ENCODE assay signal across 18 cellular contexts in the genomic region with DNA sequence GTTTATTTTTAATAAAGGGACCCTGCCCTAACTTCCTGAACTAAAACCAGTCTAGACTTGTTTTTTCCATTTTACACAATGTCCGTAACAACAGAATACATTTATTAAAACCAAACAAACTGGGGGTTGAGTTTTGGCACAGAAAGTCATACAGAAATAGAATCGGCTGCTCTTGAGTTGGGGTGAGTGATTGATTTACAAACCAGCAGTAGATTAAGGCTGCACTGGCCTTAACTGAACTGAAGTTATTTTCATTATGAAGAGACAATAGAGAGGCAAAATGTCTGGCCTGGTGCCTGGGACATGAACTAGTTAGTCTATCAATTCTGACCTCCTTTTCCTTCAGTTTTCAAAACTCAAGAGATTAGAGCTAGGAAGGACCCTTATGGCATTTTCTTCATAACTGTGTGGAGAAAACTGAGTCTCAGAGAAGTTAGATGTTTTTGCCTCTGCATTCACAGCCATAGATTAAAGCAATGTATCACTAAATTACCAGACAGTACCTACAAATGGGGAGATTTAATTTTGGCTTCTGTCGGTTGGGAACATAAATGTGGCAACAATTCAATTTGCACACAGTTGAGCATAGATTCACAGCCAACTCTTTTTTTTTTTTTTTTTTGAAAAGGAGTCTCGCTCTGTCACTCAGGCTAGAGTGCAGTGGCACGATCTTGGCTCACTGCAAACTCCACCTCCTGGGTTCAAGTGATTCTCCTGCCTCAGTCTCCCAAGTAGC. TPM values are rescaled to one million over a fixed set of nuclear protein-coding genes. Genes with fewer than 3 reads are reported as not detected.
DNase-seq lines count a peak whose midpoint lies in the region; ATAC-seq, FAIRE-seq and TF ChIP-seq lines count a peak whose summit lies in the region.
"Had no signal": no experiment of that assay in that cellular context is flagged by ENCODE, and none has a peak within 500 bp of the region (broad histone marks: within the 10 kb centered on the region; RNA-seq: fewer than 3 reads in every experiment).

No MANE protein-coding gene starts in this region.

- ATAC-seq in HG02973 (IDR thresholded peaks at IDR 0.05; ENCODE audit: unreplicated experiment): no peak
- ATAC-seq: activated CD8-positive, alpha-beta memory T cell treated with anti-CD3 and anti-CD28 coated beads, Interleukin-2, amount 10 ng/mL, durations not matched to agents 7 days and 5 days had no signal

- H3K4me1 Mint-ChIP-seq in nephron progenitor cell: no peaks in the 10 kb centered on the region

- no peaks in the 10 kb centered on the region for H3K27me3 Mint-ChIP-seq in nephron progenitor cell (ENCODE audit: low read depth, poor library complexity)
- H3K27me3 Mint-ChIP-seq: activated CD8-positive, alpha-beta memory T cell treated with anti-CD3 and anti-CD28 coated beads, Interleukin-2, amount 10 ng/mL, durations not matched to agents 7 days and 5 days had no signal

- H3K27ac ChIP-seq in OCI-LY7 (ENCODE audit: low read depth, low read length, poor library complexity, severe bottlenecking) (no peak overlapping the region), kidney (ENCODE audit: low read depth in 2 of 2, low read length in 2 of 2) (peak overlapping the region; percentile 36 to 87), testis (peak overlapping the region in 1 of 2 donors; percentile 50)
- H3K27ac ChIP-seq: KMS-11, neutrophil, SJSA1 had no signal

- H3K4me3 Mint-ChIP-seq in nephron progenitor cell: no peak overlapping the region
- H3K4me3 Mint-ChIP-seq: activated CD8-positive, alpha-beta memory T cell treated with anti-CD3 and anti-CD28 coated beads, Interleukin-2, amount 10 ng/mL, durations not matched to agents 7 days and 5 days had no signal

- no peaks in the 10 kb centered on the region for H3K27me3 ChIP-seq in testis
- H3K27me3 ChIP-seq: neutrophil, SJSA1 had no signal

- H3K36me3 Mint-ChIP-seq in nephron progenitor cell (ENCODE audit: low read depth): no peaks in the 10 kb centered on the region

- intact Hi-C loops in OCI-LY7 (cut with micrococcal nuclease; ENCODE audit: unreplicated experiment): no loop called here
- intact Hi-C loops in kidney (cut with DNase I): no loop called here
- intact Hi-C loops in testis (cut with DNase I; ENCODE audit: low total_unique reads): no loop called here

- H3K9me3 ChIP-seq in OCI-LY7 (ENCODE audit: low read length) (no peaks in the 10 kb centered on the region), kidney (ENCODE audit: control insufficient read depth in 1 of 2, low read length in 2 of 2) (no peaks in the 10 kb centered on the region), testis (no peaks in the 10 kb centered on the region)
- H3K9me3 ChIP-seq: neutrophil, SJSA1 had no signal

- H3K79me2 ChIP-seq in OCI-LY7 (ENCODE audit: insufficient read depth, low read depth, low read length): no peaks in the 10 kb centered on the region

- H3K4me1 ChIP-seq in OCI-LY7 (ENCODE audit: insufficient read depth, low read length, poor library complexity, severe bottlenecking) (peaks cover 6% of the 10 kb centered on the region), kidney (ENCODE audit: control insufficient read depth in 1 of 2, insufficient read depth in 1 of 2, low read depth in 1 of 2, low read length in 2 of 2) (peaks cover 0 to 7% of the 10 kb centered on the region in 2 donors), testis (peaks cover 15% of the 10 kb centered on the region)
- H3K4me1 ChIP-seq: SJSA1 had no signal

- peak overlapping the region; percentile 69 for H2AFZ ChIP-seq in OCI-LY7 (ENCODE audit: low read length)

- CTCF ChIA-PET in OCI-LY7 (lab: Charles Lee; ENCODE audit: unreplicated experiment): no interaction called here

- no peak overlapping the region for H3K4me2 ChIP-seq in OCI-LY7 (ENCODE audit: low read length)
- H3K4me2 ChIP-seq: KMS-11 had no signal

- POLR2A ChIA-PET in OCI-LY7 (lab: Charles Lee): interaction anchor here (0.7 kb wide), 2 partner anchors 43 to 1634 kb away, joined by 3 to 4 read pairs; no protein-coding TSS in a partner anchor

- H3K4me3 ChIP-seq in OCI-LY7 (ENCODE audit: low read depth, low read length, poor library complexity, severe bottlenecking): no peak overlapping the region
- H3K4me3 ChIP-seq in kidney (ENCODE audit: low read length in 2 of 2): peak overlapping the region in 1 of 2 donors; percentile 32
- H3K4me3 ChIP-seq in testis: no peak overlapping the region
- H3K4me3 ChIP-seq: SJSA1 had no signal

- no peak overlapping the region for H3K9ac ChIP-seq in kidney (ENCODE audit: low read length in 2 of 2)
- H3K9ac ChIP-seq: KMS-11 had no signal

- H3K27ac Mint-ChIP-seq in nephron progenitor cell: no peak overlapping the region
- H3K27ac Mint-ChIP-seq: activated CD8-positive, alpha-beta memory T cell treated with anti-CD3 and anti-CD28 coated beads, Interleukin-2, amount 10 ng/mL, durations not matched to agents 7 days and 5 days had no signal

- H3K36me3 ChIP-seq in OCI-LY7 (ENCODE audit: insufficient read depth, low read length): no peaks in the 10 kb centered on the region
- no peaks in the 10 kb centered on the region for H3K36me3 ChIP-seq in kidney (ENCODE audit: control insufficient read depth in 1 of 2, insufficient read depth in 2 of 2, low read length in 2 of 2)
- H3K36me3 ChIP-seq in testis (ENCODE audit: low read depth, missing control alignments): no peaks in the 10 kb centered on the region
- H3K36me3 ChIP-seq: SJSA1 had no signal

- no peak for TF ChIP-seq POLR2A in testis (IDR thresholded peaks at IDR 0.05)

- no peak for FAIRE-seq in kidney (lab: Jason Lieb, UNC)

- 44 to 48% methylated on average over 5 of the region's 5 CpGs for WGBS in testis, 2 donors

- BruUV-seq in OCI-LY7 (replicated peaks; lab: Mats Ljungman, UMichigan): no TSS peak

- DNase-seq in OCI-LY7 (ENCODE audit: low spot score) (no peak), dermis blood vessel endothelial cell (peak; percentile 88), kidney (no peak), testis (peak; percentile 41), retina (no peak), nephron progenitor cell (no peak), globus pallidus (ENCODE audit: low spot score) (no peak)
- DNase-seq: activated CD8-positive, alpha-beta memory T cell treated with anti-CD3 and anti-CD28 coated beads, Interleukin-2, amount 10 ng/mL, durations not matched to agents 7 days and 5 days; activated naive CD4-positive, alpha-beta T cell treated with Interleukin-2 at 50 U/mL for 16 hours; cortex of kidney; NCI-H1694 treated with DMSO at 0.1 percent for 48 hours; stimulated activated CD4-positive, alpha-beta T cell treated with anti-CD3 and anti-CD28 coated beads, Interleukin-15, amount 100 ng/mL, for 24 hours had no signal

- H3K9me2 ChIP-seq in OCI-LY7 (ENCODE audit: insufficient read depth, low read length): no peaks in the 10 kb centered on the region

- TF ChIP-seq CTCF in OCI-LY7 (conservative IDR thresholded peaks at IDR 0.05; ENCODE audit: low read length) (no peak), kidney (IDR thresholded peaks at IDR 0.05; ENCODE audit: borderline replicate concordance, extremely low read depth, insufficient read depth) (no peak), testis (IDR thresholded peaks at IDR 0.05) (no peak), nephron progenitor cell (IDR thresholded peaks at IDR 0.05) (no peak)

- no peaks in the 10 kb centered on the region for H4K20me1 ChIP-seq in OCI-LY7 (ENCODE audit: insufficient read depth, low read length)

- H3K9me3 Mint-ChIP-seq in nephron progenitor cell: no peaks in the 10 kb centered on the region

RNA-seq across cellular contexts. Expression of a gene that starts 19.8 kb away (rescaled TPM):
- 0.10 TPM in 1 of 2 replicates, not detected in the other for total RNA-seq in OCI-LY7 (2014; rRNA removed; shearing (Covaris generic))
- total RNA-seq in OCI-LY7 (2022) (not detected in 2 replicates), dermis blood vessel endothelial cell (63.0 and 68.4 TPM in 2 replicates), kidney (811 TPM), testis (10 to 100 TPM; 56.7 to 76.8 TPM)
- polyA plus RNA-seq in kidney (ENCODE audit: insufficient read depth, low read depth, low replicate concordance) (745 TPM), testis (ENCODE audit: insufficient read depth, low read depth, low replicate concordance) (656 TPM)
- total RNA-seq: activated CD8-positive, alpha-beta memory T cell treated with anti-CD3 and anti-CD28 coated beads, Interleukin-2, amount 10 ng/mL, durations not matched to agents 7 days and 5 days; SJSA1 had no signal

RNA-seq across cellular contexts. Expression of a gene that starts 32.9 kb away (rescaled TPM):
- total RNA-seq in OCI-LY7 (2014; rRNA removed; shearing (Covaris generic)): 1.8 and 1.9 TPM in 2 replicates
- total RNA-seq in OCI-LY7 (2022) (1.7 and 3.3 TPM in 2 replicates), dermis blood vessel endothelial cell (0.14 TPM in 1 of 2 replicates, not detected in the other), kidney (11.0 TPM), testis (under 1 TPM; 0.12 to 0.39 TPM)
- polyA plus RNA-seq in kidney (ENCODE audit: insufficient read depth, low read depth, low replicate concordance) (35.3 TPM), testis (ENCODE audit: insufficient read depth, low read depth, low replicate concordance) (0.34 TPM)
- total RNA-seq: fibroblast of villous mesenchyme, H4, SJSA1 had no signal

RNA-seq across cellular contexts. Expression of a gene that starts 56.0 kb away (rescaled TPM):
- 569 and 729 TPM in 2 replicates for total RNA-seq in OCI-LY7 (2014; rRNA removed; shearing (Covaris generic))
- 737 and 762 TPM in 2 replicates for total RNA-seq in OCI-LY7 (2022)
- 117 and 168 TPM in 2 replicates for total RNA-seq in dermis blood vessel endothelial cell
- 151 TPM for total RNA-seq in kidney
- 127 TPM for polyA plus RNA-seq in kidney (ENCODE audit: insufficient read depth, low read depth, low replicate concordance)
- total RNA-seq in testis: 10 to 100 TPM; 20.2 to 28.4 TPM
- 66.3 TPM for polyA plus RNA-seq in testis (ENCODE audit: insufficient read depth, low read depth, low replicate concordance)

Comparison
In these comparisons a context has a peak if more than half of its experiments do, and no peak if none do; other contexts are left out.
1. DNase-seq: peak in dermis blood vessel endothelial cell (single experiment) and testis (single experiment); none in OCI-LY7 (single experiment), kidney (single experiment), retina (single experiment), nephron progenitor cell (single experiment) and globus pallidus (single experiment).
2. RNA of a gene that starts 19.8 kb away (total RNA-seq): 811 TPM in kidney (single experiment), 56.7 to 76.8 TPM in testis and 63.0 to 68.4 TPM in dermis blood vessel endothelial cell; 0.10 TPM in OCI-LY7; every median in the first group is over 10 times any median in the second.